Comparison of ENCODE assay signal across 1 cellular context in the genomic region with DNA sequence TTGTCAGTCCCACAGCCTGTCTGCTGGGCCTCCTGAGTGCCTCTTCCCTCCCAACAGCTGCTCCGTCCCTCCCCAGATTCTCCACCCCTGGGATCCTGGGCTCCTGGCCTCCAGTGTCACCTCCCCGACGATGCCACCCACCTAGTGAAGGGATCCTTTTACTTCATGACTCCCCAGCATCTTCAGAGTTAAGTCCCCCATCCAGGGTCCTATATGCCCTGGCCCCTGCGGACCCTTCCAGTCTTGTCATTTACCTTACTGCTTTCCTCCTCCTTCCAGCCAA.
TF ChIP-seq lines count a peak whose summit lies in the region.

No MANE protein-coding gene starts in this region.

TF ChIP-seq in K562, 482 proteins besides CTCF, POLR2A, EP300 and RAD21:
- TF ChIP-seq ZBTB5 (IDR thresholded peaks at IDR 0.05): no peak
- no peak for TF ChIP-seq ZNF316 (IDR thresholded peaks at IDR 0.05)
- TF ChIP-seq NRF1 (conservative IDR thresholded peaks at IDR 0.05 in 1 of 2, IDR thresholded peaks at IDR 0.05 in 1 of 2): no peak
- no peak for TF ChIP-seq KLF6 (CRISPR knock-in tag; IDR thresholded peaks at IDR 0.05; ENCODE audit: borderline replicate concordance)
- no peak for TF ChIP-seq ZNF512 (tag; IDR thresholded peaks at IDR 0.05)
- TF ChIP-seq, protein P1, sequence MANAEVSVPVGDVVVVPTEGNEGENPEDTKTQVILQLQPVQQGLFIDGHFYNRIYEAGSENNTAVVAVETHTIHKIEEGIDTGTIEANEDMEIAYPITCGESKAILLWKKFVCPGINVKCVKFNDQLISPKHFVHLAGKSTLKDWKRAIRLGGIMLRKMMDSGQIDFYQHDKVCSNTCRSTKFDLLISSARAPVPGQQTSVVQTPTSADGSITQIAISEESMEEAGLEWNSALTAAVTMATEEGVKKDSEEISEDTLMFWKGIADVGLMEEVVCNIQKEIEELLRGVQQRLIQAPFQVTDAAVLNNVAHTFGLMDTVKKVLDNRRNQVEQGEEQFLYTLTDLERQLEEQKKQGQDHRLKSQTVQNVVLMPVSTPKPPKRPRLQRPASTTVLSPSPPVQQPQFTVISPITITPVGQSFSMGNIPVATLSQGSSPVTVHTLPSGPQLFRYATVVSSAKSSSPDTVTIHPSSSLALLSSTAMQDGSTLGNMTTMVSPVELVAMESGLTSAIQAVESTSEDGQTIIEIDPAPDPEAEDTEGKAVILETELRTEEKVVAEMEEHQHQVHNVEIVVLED (CRISPR knock-in tag; IDR thresholded peaks at IDR 0.05): no peak
- TF ChIP-seq ZNF282 (CRISPR knock-in tag; IDR thresholded peaks at IDR 0.05): no peak
- TF ChIP-seq DACH1 (IDR thresholded peaks at IDR 0.05; ENCODE audit: partially characterized antibody): no peak
- TF ChIP-seq BCLAF1 (IDR thresholded peaks at IDR 0.05; ENCODE audit: borderline replicate concordance in 1 of 2, control insufficient read depth in 1 of 2, low read depth in 2 of 2, low read length in 1 of 2): no peak
- TF ChIP-seq MTF1 (CRISPR knock-in tag; IDR thresholded peaks at IDR 0.05; ENCODE audit: borderline replicate concordance): no peak
- TF ChIP-seq HMG20A (CRISPR knock-in tag; conservative IDR thresholded peaks at IDR 0.05): no peak
- no peak for TF ChIP-seq RERE (CRISPR knock-in tag; IDR thresholded peaks at IDR 0.05; ENCODE audit: borderline replicate concordance)
